Comparison of ENCODE assay signal across 9 cellular contexts in the genomic region with DNA sequence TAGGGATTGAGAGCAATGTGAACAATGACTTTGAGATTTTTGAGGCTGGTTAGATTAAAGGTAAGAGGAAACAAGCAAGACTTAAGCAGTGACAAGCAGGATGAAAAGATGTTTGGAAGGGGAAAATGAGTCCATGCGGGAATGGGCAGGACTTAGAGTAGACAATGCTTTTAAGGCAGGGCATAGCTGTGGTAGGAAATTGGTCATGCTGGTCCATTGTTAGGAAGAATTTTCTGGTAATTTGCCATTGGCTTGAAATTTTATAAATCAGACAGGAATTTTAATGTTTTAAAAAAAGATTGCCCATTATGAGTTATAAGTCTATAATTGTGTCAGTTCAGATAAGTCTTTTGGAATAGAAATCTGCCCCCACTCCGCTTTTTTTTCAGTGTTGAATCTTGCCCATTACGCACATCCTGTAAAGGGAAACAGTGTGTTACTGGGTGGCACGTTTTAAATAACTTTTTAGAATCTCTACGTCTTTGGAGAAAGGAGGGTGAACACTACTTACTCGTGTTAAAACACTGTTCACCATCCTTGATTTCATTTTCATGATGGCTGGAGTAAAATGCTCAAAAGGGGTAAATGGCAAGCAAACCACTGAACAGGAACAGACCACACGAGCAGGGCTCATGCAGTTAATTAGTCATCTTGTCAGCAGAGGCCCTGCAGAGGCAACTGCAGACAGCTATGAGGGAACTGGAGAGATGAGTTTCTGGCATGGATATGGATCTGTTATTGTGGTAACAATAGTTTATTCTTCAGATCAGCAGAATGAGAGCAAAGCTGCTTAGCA. TPM values are rescaled to one million over a fixed set of nuclear protein-coding genes. Genes with fewer than 3 reads are reported as not detected.
DNase-seq lines count a peak whose midpoint lies in the region; ATAC-seq, FAIRE-seq and TF ChIP-seq lines count a peak whose summit lies in the region.
"Had no signal": no experiment of that assay in that cellular context is flagged by ENCODE, and none has a peak within 500 bp of the region (broad histone marks: within the 10 kb centered on the region; RNA-seq: fewer than 3 reads in every experiment).

No MANE protein-coding gene starts in this region.

- H3K9me3 Mint-ChIP-seq in naive B cell = no peaks in the 10 kb centered on the region
- H3K9me3 Mint-ChIP-seq in activated T-helper 2 cell treated with anti-CD3 and anti-CD28 coated beads, Interferon-gamma antibody, Interleukin-2, Interleukin-4, amounts not matched to agents 10 μg/mL and 5 μg/mL and 100 μg/mL, durations not matched to agents 14 hours and 24 hours and 36 hours = no peaks in the 10 kb centered on the region

- H3K9me3 ChIP-seq in OCI-LY3 (ENCODE audit: insufficient read depth, low read length) (no peaks in the 10 kb centered on the region), endothelial cell of umbilical vein (replicated peaks; ENCODE audit: control insufficient read depth, insufficient read depth, low read length) (no peaks in the 10 kb centered on the region)

- peak overlapping the region; percentile 22 for H3K4me3 ChIP-seq in ACC112 (ENCODE audit: low read depth, low read length)
- H3K4me3 ChIP-seq in OCI-LY3 (ENCODE audit: low read length) = peak overlapping the region; percentile 64
- peak overlapping the region in 2 of 3 experiments; percentile 10 to 31 for H3K4me3 ChIP-seq in endothelial cell of umbilical vein (replicated peaks in 1 of 3; ENCODE audit: insufficient read depth in 1 of 3, low read depth in 1 of 3, low read length in 3 of 3)

- peak; percentile 72 for TF ChIP-seq POLR2A in endothelial cell of umbilical vein (IDR thresholded peaks at IDR 0.05; ENCODE audit: low read depth, low read length)

- no peak overlapping the region for H3K27ac Mint-ChIP-seq in naive B cell
- no peak overlapping the region for H3K27ac Mint-ChIP-seq in activated T-helper 2 cell treated with anti-CD3 and anti-CD28 coated beads, Interferon-gamma antibody, Interleukin-2, Interleukin-4, amounts not matched to agents 10 μg/mL and 5 μg/mL and 100 μg/mL, durations not matched to agents 14 hours and 24 hours and 36 hours

- H3K4me3 Mint-ChIP-seq in naive B cell = no peak overlapping the region
- no peak overlapping the region for H3K4me3 Mint-ChIP-seq in activated T-helper 2 cell treated with anti-CD3 and anti-CD28 coated beads, Interferon-gamma antibody, Interleukin-2, Interleukin-4, amounts not matched to agents 10 μg/mL and 5 μg/mL and 100 μg/mL, durations not matched to agents 14 hours and 24 hours and 36 hours (ENCODE audit: low read depth)

- peak; percentile 94 for FAIRE-seq in endothelial cell of umbilical vein (lab: Jason Lieb, UNC)
- FAIRE-seq: H1 had no signal

- H3K9ac ChIP-seq in OCI-LY3 (ENCODE audit: low read length) (peak overlapping the region; percentile 46), endothelial cell of umbilical vein (replicated peaks; ENCODE audit: extremely low read depth, insufficient read depth, low read length) (peak overlapping the region; percentile 94)

- CTCF ChIA-PET in endothelial cell of umbilical vein (lab: Charles Lee) = interaction anchor here (0.6 to 3.8 kb wide), 14 partner anchors 10 to 76 kb away, joined by 3 to 15 read pairs (median 5); no protein-coding TSS in a partner anchor

- DNase-seq in endothelial cell of umbilical vein (ENCODE audit: low read depth, low spot score) (peak; percentile 96), naive B cell (peak; percentile 66)
- DNase-seq in activated T-helper 2 cell treated with anti-CD3 and anti-CD28 coated beads, Interferon-gamma antibody, Interleukin-2, Interleukin-4, amounts not matched to agents 10 μg/mL and 5 μg/mL and 100 μg/mL, durations not matched to agents 14 hours and 24 hours and 36 hours (ENCODE audit: low spot score) = no peak
- no peak for DNase-seq in stimulated activated CD4-positive, alpha-beta T cell treated with anti-CD3 and anti-CD28 coated beads, Interleukin-4, amount 100 ng/mL, for 24 hours

- POLR2A ChIA-PET in endothelial cell of umbilical vein (lab: Charles Lee) = interaction anchor here (0.7 to 1.4 kb wide), 5 partner anchors 31 to 157 kb away, joined by 3 to 6 read pairs (median 3); no protein-coding TSS in a partner anchor

- H3K4me2 ChIP-seq in OCI-LY3 (ENCODE audit: low read length) (peak overlapping the region; percentile 88), endothelial cell of umbilical vein (ENCODE audit: insufficient read depth, low read length) (peak overlapping the region; percentile 76)

- BruUV-seq in endothelial cell of umbilical vein (replicated peaks; lab: Mats Ljungman, UMichigan) = TSS peak; percentile 88

- TF ChIP-seq CTCF in OCI-LY3 (IDR thresholded peaks at IDR 0.05; ENCODE audit: low read depth, low read length) = no peak
- no peak for TF ChIP-seq CTCF in endothelial cell of umbilical vein (IDR thresholded peaks at IDR 0.05; ENCODE audit: extremely low read depth in 1 of 2, insufficient read depth in 1 of 2, low read depth in 1 of 2, low read length in 2 of 2)

- H3K36me3 ChIP-seq in ACC112 (ENCODE audit: insufficient read depth, low read length) = peaks cover 1% of the 10 kb centered on the region; the same call in 1 of the 2 replicates
- H3K36me3 ChIP-seq in OCI-LY3 (replicated peaks; ENCODE audit: low read depth, low read length) = peaks cover 13% of the 10 kb centered on the region
- no peaks in the 10 kb centered on the region for H3K36me3 ChIP-seq in endothelial cell of umbilical vein (ENCODE audit: control insufficient read depth in 2 of 2, extremely low read depth in 1 of 2, insufficient read depth in 2 of 2, low read length in 2 of 2)

- intact Hi-C loops in endothelial cell of umbilical vein (cut with micrococcal nuclease) = loop anchor here (1.0 to 2.0 kb wide), 8 partner anchors 14 to 116 kb away; partner anchors contain the start of genes SWAP70 and WEE1
- intact Hi-C loops in activated T-helper 2 cell treated with anti-CD3 and anti-CD28 coated beads, Interferon-gamma antibody, Interleukin-2, Interleukin-4, amounts not matched to agents 10 μg/mL and 5 μg/mL and 100 μg/mL, durations not matched to agents 14 hours and 24 hours and 36 hours (cut with micrococcal nuclease) = loop anchor here (2.0 kb wide), 1 partner anchor 16 kb away; no protein-coding TSS in a partner anchor

- no peak overlapping the region for H2AFZ ChIP-seq in ACC112 (ENCODE audit: low read length, unreplicated experiment)
- H2AFZ ChIP-seq in OCI-LY3 (ENCODE audit: low read depth, low read length) = no peak overlapping the region
- H2AFZ ChIP-seq in endothelial cell of umbilical vein (ENCODE audit: low read depth, low read length) = no peak overlapping the region

- dilution Hi-C loops in endothelial cell of umbilical vein (cut with MboI; ENCODE audit: extremely low pct_ligation_motif_present, low sequenced_read_pairs) = no loop called here

- no peaks in the 10 kb centered on the region for H3K27me3 Mint-ChIP-seq in naive B cell
- H3K27me3 Mint-ChIP-seq in activated T-helper 2 cell treated with anti-CD3 and anti-CD28 coated beads, Interferon-gamma antibody, Interleukin-2, Interleukin-4, amounts not matched to agents 10 μg/mL and 5 μg/mL and 100 μg/mL, durations not matched to agents 14 hours and 24 hours and 36 hours (ENCODE audit: low read depth) = peaks cover 1% of the 10 kb centered on the region

- H3K79me2 ChIP-seq in ACC112 (ENCODE audit: control insufficient read depth, insufficient read depth, low read length, unreplicated experiment) = peaks cover 50% of the 10 kb centered on the region
- peaks cover 100% of the 10 kb centered on the region for H3K79me2 ChIP-seq in OCI-LY3 (ENCODE audit: low read length)
- peaks cover 61% of the 10 kb centered on the region for H3K79me2 ChIP-seq in endothelial cell of umbilical vein (ENCODE audit: control insufficient read depth, insufficient read depth, low read length)

- peaks cover 0 to 17% of the 10 kb centered on the region in 2 donors for H3K36me3 Mint-ChIP-seq in naive B cell
- no peaks in the 10 kb centered on the region for H3K36me3 Mint-ChIP-seq in activated T-helper 2 cell treated with anti-CD3 and anti-CD28 coated beads, Interferon-gamma antibody, Interleukin-2, Interleukin-4, amounts not matched to agents 10 μg/mL and 5 μg/mL and 100 μg/mL, durations not matched to agents 14 hours and 24 hours and 36 hours (ENCODE audit: low read depth)

- peaks cover 46 to 51% (median 49%) of the 10 kb centered on the region in 3 donors for H3K4me1 Mint-ChIP-seq in naive B cell
- no peaks in the 10 kb centered on the region for H3K4me1 Mint-ChIP-seq in activated T-helper 2 cell treated with anti-CD3 and anti-CD28 coated beads, Interferon-gamma antibody, Interleukin-2, Interleukin-4, amounts not matched to agents 10 μg/mL and 5 μg/mL and 100 μg/mL, durations not matched to agents 14 hours and 24 hours and 36 hours (ENCODE audit: low read depth)

- H3K9me1 ChIP-seq in endothelial cell of umbilical vein (replicated peaks; ENCODE audit: control insufficient read depth, extremely low read depth, insufficient read depth, low read length) = no peaks in the 10 kb centered on the region

- peak overlapping the region; percentile 82 for H3K27ac ChIP-seq in ACC112 (ENCODE audit: low read depth, low read length)
- peak overlapping the region; percentile 86 for H3K27ac ChIP-seq in OCI-LY3 (ENCODE audit: low read length)
- peak overlapping the region; percentile 98 for H3K27ac ChIP-seq in endothelial cell of umbilical vein (ENCODE audit: insufficient read depth, low read depth, low read length)

- H3K27me3 ChIP-seq in ACC112 (ENCODE audit: insufficient read depth, low read length) (no peaks in the 10 kb centered on the region), OCI-LY3 (ENCODE audit: low read depth, low read length) (no peaks in the 10 kb centered on the region), endothelial cell of umbilical vein (ENCODE audit: control insufficient read depth in 2 of 2, insufficient read depth in 2 of 2, low read length in 2 of 2) (no peaks in the 10 kb centered on the region)

- H3K4me1 ChIP-seq in ACC112 (ENCODE audit: control insufficient read depth, insufficient read depth, low read length, unreplicated experiment) = peaks cover 39% of the 10 kb centered on the region
- peaks cover 85% of the 10 kb centered on the region for H3K4me1 ChIP-seq in OCI-LY3 (ENCODE audit: low read length)
- H3K4me1 ChIP-seq in endothelial cell of umbilical vein (ENCODE audit: control insufficient read depth, extremely low read depth, insufficient read depth, low read length) = peaks cover 66% of the 10 kb centered on the region

- ATAC-seq in GM18867 (IDR thresholded peaks at IDR 0.05; ENCODE audit: unreplicated experiment) (peak; percentile 77), HG02973 (IDR thresholded peaks at IDR 0.05; ENCODE audit: unreplicated experiment) (peak; percentile 68), naive B cell (ENCODE audit: low read depth in 2 of 2) (peak; percentile 68 to 71)

- H4K20me1 ChIP-seq in OCI-LY3 (ENCODE audit: insufficient read depth, low read length) = peaks cover 82% of the 10 kb centered on the region
- no peaks in the 10 kb centered on the region for H4K20me1 ChIP-seq in endothelial cell of umbilical vein (replicated peaks; ENCODE audit: control insufficient read depth, extremely low read depth, insufficient read depth, low read length)

RNA-seq across cellular contexts. Expression of gene SWAP70, which starts 25.0 kb away (rescaled TPM):
- total RNA-seq in endothelial cell of umbilical vein = 156 and 165 TPM in 2 replicates
- polyA plus RNA-seq in endothelial cell of umbilical vein (39.6 and 52.5 TPM in 2 replicates), naive B cell (ENCODE audit: low read depth in 6 of 6) (100 to 1,000 TPM; 239 to 378 (median 304) TPM)
- polyA plus RNA-seq in endothelial cell of umbilical vein (2011; cell fraction: cytosol; rRNA removed) = 62.4 and 66.8 TPM in 2 replicates
- 49.5 and 63.1 TPM in 2 replicates for polyA plus RNA-seq in endothelial cell of umbilical vein (2011; cell fraction: nucleus; rRNA removed)
- polyA plus RNA-seq in endothelial cell of umbilical vein (2012) = 106 and 152 TPM in 2 replicates
- polyA minus RNA-seq in endothelial cell of umbilical vein = 89.0 and 89.6 TPM in 2 replicates
- polyA minus RNA-seq in endothelial cell of umbilical vein (2011; cell fraction: cytosol; rRNA and poly(A)+ RNA removed) = 16.4 TPM
- polyA minus RNA-seq in endothelial cell of umbilical vein (2011; cell fraction: nucleus; rRNA and poly(A)+ RNA removed) = 49.5 and 64.0 TPM in 2 replicates
- total RNA-seq in activated T-helper 2 cell treated with anti-CD3 and anti-CD28 coated beads, Interferon-gamma antibody, Interleukin-2, Interleukin-4, amounts not matched to agents 10 μg/mL and 5 μg/mL and 100 μg/mL, durations not matched to agents 14 hours and 24 hours and 36 hours = 8.4 and 11.8 TPM in 2 replicates

Comparison
In these comparisons a context has a peak if more than half of its experiments do, and no peak if none do; other contexts are left out.
1. DNase-seq: peak in endothelial cell of umbilical vein (single experiment) and naive B cell (single experiment); none in activated T-helper 2 cell treated with anti-CD3 and anti-CD28 coated beads, Interferon-gamma antibody, Interleukin-2, Interleukin-4, amounts not matched to agents 10 μg/mL and 5 μg/mL and 100 μg/mL, durations not matched to agents 14 hours and 24 hours and 36 hours (single experiment) and stimulated activated CD4-positive, alpha-beta T cell treated with anti-CD3 and anti-CD28 coated beads, Interleukin-4, amount 100 ng/mL, for 24 hours (single experiment).
2. RNA of gene SWAP70, which starts 25.0 kb away (total RNA-seq): 156 to 165 TPM in endothelial cell of umbilical vein; 8.4 to 11.8 TPM in activated T-helper 2 cell treated with anti-CD3 and anti-CD28 coated beads, Interferon-gamma antibody, Interleukin-2, Interleukin-4, amounts not matched to agents 10 μg/mL and 5 μg/mL and 100 μg/mL, durations not matched to agents 14 hours and 24 hours and 36 hours; every median in the first group is over 10 times any median in the second.
3. Peak in every context shown above with its lines, with median percentiles within 50 percentile points of each other: H3K27ac ChIP-seq, H3K4me3 ChIP-seq and ATAC-seq.